ENCODE assay signal across 11 cellular contexts in genomic region chrX:110082156-110082555, GRCh38.
DNase-seq lines count a peak whose midpoint lies in the region; ATAC-seq and TF ChIP-seq lines count a peak whose summit lies in the region.
"Had no signal": no experiment of that assay in that cellular context is flagged by ENCODE, and none has a peak within 500 bp of the region (broad histone marks: within the 10 kb centered on the region; RNA-seq: fewer than 3 reads in every experiment).

No MANE protein-coding gene starts in this region.

- peak in 7 of 8 donors; percentile 38 to 91 (median 85) for ATAC-seq in heart right ventricle
- no peak for ATAC-seq in effector memory CD8-positive, alpha-beta T cell (replicated peaks)

- H3K27ac ChIP-seq in adrenal gland (peak overlapping the region in 3 of 5 donors; percentile 3 to 71 (median 48)), heart right ventricle (peak overlapping the region in 8 of 10 donors; percentile 15 to 63 (median 31)), substantia nigra (ENCODE audit: low read depth, low read length, poor library complexity, severe bottlenecking) (no peak overlapping the region)

- no peaks in the 10 kb centered on the region for H3K36me3 Mint-ChIP-seq in effector memory CD8-positive, alpha-beta T cell (ENCODE audit: insufficient read depth)

- peaks cover 2 to 18% of the 10 kb centered on the region in 2 donors for H3K4me1 Mint-ChIP-seq in effector memory CD8-positive, alpha-beta T cell (ENCODE audit: low read depth in 2 of 2)

- no peak overlapping the region for H3K4me3 Mint-ChIP-seq in effector memory CD8-positive, alpha-beta T cell
- H3K4me3 Mint-ChIP-seq: nephron had no signal

- 14 to 34% (median 26%) methylated on average over 3 to 4 of the region's 4 CpGs for WGBS in adrenal gland, 4 donors
- 13% methylated on average over 4 of the region's 4 CpGs for WGBS in heart right ventricle, 2 donors

- H3K27me3 ChIP-seq in adrenal gland = no peaks in the 10 kb centered on the region
- H3K27me3 ChIP-seq in heart right ventricle = peaks cover 0 to 10% (median 0%) of the 10 kb centered on the region in 7 donors

- intact Hi-C loops in adrenal gland (cut with DNase I) (no loop called here), heart right ventricle (cut with DNase I) (no loop called here)

- H3K4me1 ChIP-seq in adrenal gland (replicated peaks in 1 of 2) (peaks cover 4 to 8% of the 10 kb centered on the region in 2 donors), heart right ventricle (peaks cover 0 to 29% (median 15%) of the 10 kb centered on the region in 9 donors)

- H3K9me3 ChIP-seq in adrenal gland (replicated peaks in 1 of 3) = no peaks in the 10 kb centered on the region
- no peaks in the 10 kb centered on the region for H3K9me3 ChIP-seq in heart right ventricle

- H3K9me3 Mint-ChIP-seq in effector memory CD8-positive, alpha-beta T cell = no peaks in the 10 kb centered on the region

- peak overlapping the region in 1 of 2 donors; percentile 21 for H3K27ac Mint-ChIP-seq in effector memory CD8-positive, alpha-beta T cell
- H3K27ac Mint-ChIP-seq: nephron had no signal

- DNase-seq in DMS79 treated with DMSO at 0.1 percent for 48 hours (lab: John Stamatoyannopoulos, UW) (peak; percentile 21), DMS79 (lab: John Stamatoyannopoulos, UW) (no peak), adrenal gland (no peak), heart right ventricle (no peak), stromal cell of bone marrow (ENCODE audit: low read depth) (peak; percentile 47), pons (ENCODE audit: low spot score) (no peak), substantia nigra (lab: John Stamatoyannopoulos, UW) (no peak)
- no peak for DNase-seq in effector memory CD8-positive, alpha-beta T cell
- DNase-seq: activated effector memory CD4-positive, alpha-beta T cell treated with Interleukin-2 at 50 U/mL for 16 hours; Karpas-422 had no signal

- H3K4me3 ChIP-seq in adrenal gland = no peak overlapping the region
- no peak overlapping the region for H3K4me3 ChIP-seq in heart right ventricle

- H3K36me3 ChIP-seq in adrenal gland (replicated peaks in 1 of 2) = no peaks in the 10 kb centered on the region
- no peaks in the 10 kb centered on the region for H3K36me3 ChIP-seq in heart right ventricle

- TF ChIP-seq POLR2A in adrenal gland (IDR thresholded peaks at IDR 0.05) = no peak

- no peaks in the 10 kb centered on the region for H3K27me3 Mint-ChIP-seq in effector memory CD8-positive, alpha-beta T cell

- TF ChIP-seq CTCF in adrenal gland (IDR thresholded peaks at IDR 0.05) (no peak), heart right ventricle (IDR thresholded peaks at IDR 0.05) (no peak)

Comparison
In these comparisons a context has a peak if more than half of its experiments do, and no peak if none do; other contexts are left out.
1. DNase-seq: peak in DMS79 treated with DMSO at 0.1 percent for 48 hours (single experiment) and stromal cell of bone marrow (single experiment); none in DMS79 (single experiment), adrenal gland (0 of 7), heart right ventricle (0 of 2), pons (single experiment), substantia nigra (0 of 49) and effector memory CD8-positive, alpha-beta T cell (0 of 3).